Comparison of ENCODE assay signal across 8 cellular contexts in genomic region chr1:207822124-207822601, GRCh38.
DNase-seq lines count a peak whose midpoint lies in the region; ATAC-seq and TF ChIP-seq lines count a peak whose summit lies in the region.

No MANE protein-coding gene starts in this region.

- no peaks in the 10 kb centered on the region for H4K20me1 ChIP-seq in neural progenitor cell (ENCODE audit: low read depth)

- H2AFZ ChIP-seq in neural progenitor cell (replicated peaks) = no peak overlapping the region

- H3K9me3 Mint-ChIP-seq in activated T-cell treated with anti-CD3 and anti-CD28 coated beads, Interleukin-2, amount 50 U/mL, for 4 hours = no peaks in the 10 kb centered on the region
- peaks cover 2% of the 10 kb centered on the region for H3K9me3 Mint-ChIP-seq in neural progenitor cell

- no peak for ATAC-seq in activated T-cell treated with anti-CD3 and anti-CD28 coated beads, Interleukin-2, amount 50 U/mL, for 4 hours
- peak; percentile 27 for ATAC-seq in HG02938 (IDR thresholded peaks at IDR 0.05; ENCODE audit: unreplicated experiment)
- ATAC-seq in body of pancreas = no peak
- ATAC-seq in left lobe of liver = no peak

- H3K4me1 Mint-ChIP-seq in activated T-cell treated with anti-CD3 and anti-CD28 coated beads, Interleukin-2, amount 50 U/mL, for 4 hours (ENCODE audit: low read depth) = peaks cover 84% of the 10 kb centered on the region
- H3K4me1 Mint-ChIP-seq in neural progenitor cell = peaks cover 28% of the 10 kb centered on the region

- no peak overlapping the region for H3K4me2 ChIP-seq in neural progenitor cell

- H3F3A ChIP-seq in neural progenitor cell (ENCODE audit: low read depth) = no peaks in the 10 kb centered on the region

- H3K4me3 ChIP-seq in body of pancreas (peak overlapping the region; percentile 13 to 50), stomach (peak overlapping the region; percentile 64 to 83 (median 72)), neural progenitor cell (no peak overlapping the region)

- peak overlapping the region; percentile 30 to 99 (median 98) for H3K27ac ChIP-seq in body of pancreas
- peak overlapping the region; percentile 88 to 99 (median 97) for H3K27ac ChIP-seq in stomach
- H3K27ac ChIP-seq in neural progenitor cell = no peak overlapping the region

- 22 to 38% methylated on average over 7 to 8 of the region's 8 CpGs for WGBS in body of pancreas, 2 donors
- 28 to 65% (median 41%) methylated on average over 8 of the region's 8 CpGs for WGBS in stomach, 5 donors

- no peak for TF ChIP-seq EP300 in stomach (IDR thresholded peaks at IDR 0.05)

- H3K4me3 Mint-ChIP-seq in activated T-cell treated with anti-CD3 and anti-CD28 coated beads, Interleukin-2, amount 50 U/mL, for 4 hours = peak overlapping the region; percentile 91
- H3K4me3 Mint-ChIP-seq in neural progenitor cell = no peak overlapping the region

- H3K36me3 Mint-ChIP-seq in activated T-cell treated with anti-CD3 and anti-CD28 coated beads, Interleukin-2, amount 50 U/mL, for 4 hours (ENCODE audit: insufficient read depth) = peaks cover 27% of the 10 kb centered on the region
- H3K36me3 Mint-ChIP-seq in neural progenitor cell = peaks cover 4% of the 10 kb centered on the region

- H3K9me3 ChIP-seq in body of pancreas = no peaks in the 10 kb centered on the region
- H3K9me3 ChIP-seq in stomach = no peaks in the 10 kb centered on the region
- H3K9me3 ChIP-seq in neural progenitor cell (ENCODE audit: low read depth) = no peaks in the 10 kb centered on the region

- intact Hi-C loops in body of pancreas (cut with DNase I) = no loop called here
- intact Hi-C loops in stomach (cut with DNase I; ENCODE audit: low total_unique reads) = no loop called here

- no peak overlapping the region for H3K27ac Mint-ChIP-seq in neural progenitor cell

- no peaks in the 10 kb centered on the region for H3K79me2 ChIP-seq in neural progenitor cell (ENCODE audit: low read depth)

- H3K27me3 ChIP-seq in body of pancreas = no peaks in the 10 kb centered on the region
- no peaks in the 10 kb centered on the region for H3K27me3 ChIP-seq in stomach
- no peaks in the 10 kb centered on the region for H3K27me3 ChIP-seq in neural progenitor cell

- H3K9ac ChIP-seq in neural progenitor cell = no peak overlapping the region

- H3K4me1 ChIP-seq in body of pancreas (peaks cover 74% of the 10 kb centered on the region), stomach (peaks cover 68 to 88% (median 80%) of the 10 kb centered on the region in 4 donors), neural progenitor cell (no peaks in the 10 kb centered on the region)

- DNase-seq in activated T-cell treated with anti-CD3 and anti-CD28 coated beads, Interleukin-2, amount 50 U/mL, for 4 hours = no peak
- DNase-seq in activated T-cell treated with anti-CD3 and anti-CD28 coated beads, Interleukin-2, amount 50 U/mL, for 48 hours = no peak
- no peak for DNase-seq in body of pancreas
- DNase-seq in stomach = no peak
- DNase-seq in left lobe of liver (ENCODE audit: low spot score) = no peak
- no peak for DNase-seq in neural progenitor cell (ENCODE audit: low spot score)
- DNase-seq in inferior parietal cortex (ENCODE audit: extremely low spot score) = no peak

- TF ChIP-seq CTCF in body of pancreas (IDR thresholded peaks at IDR 0.05) = peak in 1 of 7 experiments; percentile 5
- TF ChIP-seq CTCF in stomach (IDR thresholded peaks at IDR 0.05) = no peak
- no peak for TF ChIP-seq CTCF in neural progenitor cell (IDR thresholded peaks at IDR 0.05)

- peaks cover 0 to 4% of the 10 kb centered on the region in 2 donors for H3K36me3 ChIP-seq in body of pancreas (replicated peaks in 1 of 2; ENCODE audit: insufficient read depth in 1 of 2, low read depth in 2 of 2)
- H3K36me3 ChIP-seq in stomach = peaks cover 16 to 45% (median 33%) of the 10 kb centered on the region in 4 donors
- no peaks in the 10 kb centered on the region for H3K36me3 ChIP-seq in neural progenitor cell

- TF ChIP-seq POLR2A in body of pancreas (IDR thresholded peaks at IDR 0.05) (no peak), stomach (IDR thresholded peaks at IDR 0.05) (no peak)

- H3K27me3 Mint-ChIP-seq in activated T-cell treated with anti-CD3 and anti-CD28 coated beads, Interleukin-2, amount 50 U/mL, for 4 hours (ENCODE audit: low read depth) = peaks cover 2% of the 10 kb centered on the region
- H3K27me3 Mint-ChIP-seq in neural progenitor cell (ENCODE audit: insufficient read depth, low read depth) = peaks cover 8% of the 10 kb centered on the region
